ENCODE assay signal across 30 cellular contexts in genomic region chr10:60372436-60372835, GRCh38.
"Had no signal": no experiment of that assay in that cellular context is flagged by ENCODE, and none has a peak within 500 bp of the region (broad histone marks: within the 10 kb centered on the region; RNA-seq: fewer than 3 reads in every experiment).

No MANE protein-coding gene starts in this region.

- H3K36me3 ChIP-seq: gastroesophageal sphincter, lower lobe of right lung, neutrophil, pancreas, right lobe of liver, thoracic aorta, tibial nerve, upper lobe of left lung had no signal

- DNase-seq: cerebellar nuclear complex; cortex of kidney; effector CD8-positive, alpha-beta T cell; endodermal cell; foreskin keratinocyte; glutamatergic neuron; immature natural killer cell; islet precursor cell; kidney glomerular epithelial cell; left ventricle myocardium superior; lower lobe of right lung; natural killer cell; pancreas; right lobe of liver; stimulated activated CD4-positive, alpha-beta T cell treated with anti-CD3 and anti-CD28 coated beads, Interleukin-12 subunit alpha, Interleukin-12 subunit beta, amount 100 ng/mL, for 4 hours; stimulated activated CD4-positive, alpha-beta T cell treated with anti-CD3 and anti-CD28 coated beads, Interleukin-1b, Interleukin-23, amount 100 ng/mL, for 48 hours; stimulated activated CD4-positive, alpha-beta T cell treated with anti-CD3 and anti-CD28 coated beads, Interleukin-4, amount 100 ng/mL, for 1 hour; stimulated activated CD8-positive, alpha-beta memory T cell treated with anti-CD3 and anti-CD28 coated beads, Interleukin-4, amount 100 ng/mL, for 48 hours; stimulated activated naive CD4-positive, alpha-beta T cell; stimulated activated naive CD8-positive, alpha-beta T cell treated with anti-CD3 and anti-CD28 coated beads, Interleukin-15, amount 100 ng/mL, for 72 hours; upper lobe of left lung had no signal

- H3K4me1 Mint-ChIP-seq: immature natural killer cell; natural killer cell; stimulated activated naive CD8-positive, alpha-beta T cell treated with anti-CD3 and anti-CD28 coated beads, Interleukin-15, amount 100 ng/mL, for 72 hours had no signal

- H3K27me3 Mint-ChIP-seq: progenitor cell of endocrine pancreas; stimulated activated naive CD8-positive, alpha-beta T cell treated with anti-CD3 and anti-CD28 coated beads, Interleukin-15, amount 100 ng/mL, for 72 hours had no signal

- H3K9me3 Mint-ChIP-seq: endodermal cell; memory B cell; natural killer cell; stimulated activated naive CD8-positive, alpha-beta T cell treated with anti-CD3 and anti-CD28 coated beads, Interleukin-15, amount 100 ng/mL, for 72 hours had no signal

- H3K27ac ChIP-seq: epithelial cell of prostate, foreskin keratinocyte, gastroesophageal sphincter, lower lobe of right lung, neutrophil, pancreas, right lobe of liver, thoracic aorta, upper lobe of left lung had no signal

- H3K4me1 ChIP-seq: foreskin keratinocyte, lower lobe of right lung, upper lobe of left lung had no signal

- H3K27me3 ChIP-seq: foreskin keratinocyte, gastroesophageal sphincter, neutrophil, pancreas, right lobe of liver, tibial nerve, upper lobe of left lung had no signal

- H3K4me3 ChIP-seq: gastroesophageal sphincter, lower lobe of right lung, pancreas, right lobe of liver, smooth muscle cell, thoracic aorta, tibial nerve, upper lobe of left lung had no signal

- H3K36me3 Mint-ChIP-seq: immature natural killer cell, natural killer cell had no signal

- ATAC-seq: esophagus mucosa; foreskin keratinocyte; gastroesophageal sphincter; left ventricle myocardium superior; lower lobe of right lung; natural killer cell; pancreas; right lobe of liver; stimulated activated naive CD8-positive, alpha-beta T cell treated with anti-CD3 and anti-CD28 coated beads, Interleukin-15, amount 100 ng/mL, for 72 hours had no signal

- H3K4me3 Mint-ChIP-seq: endodermal cell; immature natural killer cell; memory B cell; natural killer cell; stimulated activated naive CD8-positive, alpha-beta T cell treated with anti-CD3 and anti-CD28 coated beads, Interleukin-15, amount 100 ng/mL, for 72 hours had no signal

- H3K27ac Mint-ChIP-seq: endodermal cell, immature natural killer cell, memory B cell, natural killer cell, progenitor cell of endocrine pancreas had no signal

- H3K9me3 ChIP-seq: gastroesophageal sphincter, lower lobe of right lung, neutrophil, pancreas, right lobe of liver, thoracic aorta, tibial nerve, upper lobe of left lung had no signal
